9 cellular contexts compared by ENCODE assay signal in the genomic region with DNA sequence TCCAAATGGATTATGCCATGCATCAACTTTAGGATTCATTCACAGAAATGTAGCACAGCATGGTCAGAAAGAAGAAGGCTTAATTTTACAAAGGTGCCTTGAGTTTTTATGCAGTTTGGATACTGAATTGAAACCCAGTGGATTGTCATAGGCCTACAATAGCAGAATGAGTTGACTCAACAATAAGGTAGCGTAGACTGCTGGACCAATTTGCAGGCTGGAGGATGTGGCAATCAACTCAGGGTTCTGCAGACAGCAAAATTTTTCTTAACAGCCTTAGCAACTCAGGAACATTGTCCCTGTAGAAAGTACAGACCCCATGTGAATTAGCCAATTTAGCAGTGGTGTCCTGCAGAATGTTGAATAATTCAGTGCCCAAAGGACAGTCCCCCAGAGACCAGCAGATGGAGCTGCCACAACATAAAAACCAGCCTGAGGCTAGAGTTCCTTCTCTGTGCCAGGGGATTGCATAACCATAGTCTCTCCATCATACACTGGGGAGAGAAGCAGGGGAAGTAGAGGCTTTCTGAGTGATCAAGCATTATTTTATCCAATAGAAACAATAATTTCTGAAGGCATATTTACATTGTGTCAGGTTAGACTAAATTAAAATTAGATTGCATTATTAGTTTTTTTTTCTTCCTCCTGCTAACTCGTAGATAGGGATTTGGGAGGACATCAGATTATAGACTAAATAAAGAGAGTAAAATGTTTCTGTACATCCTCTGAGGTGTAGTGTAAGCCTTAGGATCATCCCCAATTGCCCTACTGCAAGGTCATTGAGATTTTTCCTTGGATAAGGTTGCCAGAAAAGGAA. TPM values are rescaled to one million over a fixed set of nuclear protein-coding genes. Genes with fewer than 3 reads are reported as not detected.
A peak's percentile ranks its signal among the peaks of the same experiment; 100 is the strongest.
DNase-seq lines count a peak whose midpoint lies in the region; ATAC-seq, FAIRE-seq and TF ChIP-seq lines count a peak whose summit lies in the region.
"Had no signal": no experiment of that assay in that cellular context is flagged by ENCODE, and none has a peak within 500 bp of the region (broad histone marks: within the 10 kb centered on the region; RNA-seq: fewer than 3 reads in every experiment).

No MANE protein-coding gene starts in this region.

- peak; percentile 38 for FAIRE-seq in GM18507 (lab: Jason Lieb, UNC)

- no CpG with 5 or more reads among the region's 2 CpGs for WGBS in trophoblast cell (ENCODE audit: extremely low coverage, insufficient coverage, insufficient read length)

- H3K18ac ChIP-seq in trophoblast cell (ENCODE audit: low read length), result no peak overlapping the region

- no peak overlapping the region for H3K27ac ChIP-seq in trophoblast cell (ENCODE audit: low read depth, low read length)

- H3K27me3 ChIP-seq in BJ (ENCODE audit: control insufficient read depth, insufficient read depth, low read length), result no peaks in the 10 kb centered on the region
- no peaks in the 10 kb centered on the region for H3K27me3 ChIP-seq in trophoblast cell (ENCODE audit: insufficient read depth, low read length)

- H4K8ac ChIP-seq in trophoblast cell (ENCODE audit: low read depth, low read length), result no peak overlapping the region

- no peak for DNase-seq in BJ (ENCODE audit: low read depth)
- DNase-seq in GM18507 (ENCODE audit: extremely low spot score, insufficient read length, low read depth), result no peak
- peak; percentile 73 for DNase-seq in NCI-H226
- peak; percentile 21 for DNase-seq in activated naive CD4-positive, alpha-beta T cell treated with Interleukin-2 at 50 U/mL for 16 hours
- DNase-seq in glutamatergic neuron, result peak; percentile 53
- DNase-seq in trophoblast cell, result peak; percentile 54 to 69
- no peak for DNase-seq in stimulated activated CD8-positive, alpha-beta memory T cell treated with anti-CD3 and anti-CD28 coated beads, Interleukin-4, amount 100 ng/mL, for 48 hours
- DNase-seq: naive B cell had no signal

- H3K36me3 Mint-ChIP-seq in glutamatergic neuron (ENCODE audit: unreplicated experiment), result no peaks in the 10 kb centered on the region
- H3K36me3 Mint-ChIP-seq: naive B cell had no signal

- no peak overlapping the region for H2BK12ac ChIP-seq in trophoblast cell (ENCODE audit: low read length)

- H3K9me3 ChIP-seq in trophoblast cell (ENCODE audit: insufficient read depth, low read depth, low read length), result no peaks in the 10 kb centered on the region

- H3K36me3 ChIP-seq in BJ (ENCODE audit: control insufficient read depth, insufficient read depth, low read length) (no peaks in the 10 kb centered on the region), trophoblast cell (ENCODE audit: control insufficient read depth in 1 of 2, insufficient read depth in 2 of 2, low read length in 2 of 2) (no peaks in the 10 kb centered on the region)

- H3K79me1 ChIP-seq in trophoblast cell (ENCODE audit: low read length), result no peaks in the 10 kb centered on the region

- H4K91ac ChIP-seq in trophoblast cell (ENCODE audit: low read depth, low read length), result no peak overlapping the region

- H3K9me3 Mint-ChIP-seq in glutamatergic neuron (ENCODE audit: unreplicated experiment), result peaks cover 1% of the 10 kb centered on the region
- H3K9me3 Mint-ChIP-seq: naive B cell had no signal

- POLR2A ChIA-PET in BJ (lab: Charles Lee), result no interaction called here

- no peak overlapping the region for H2AK5ac ChIP-seq in trophoblast cell (ENCODE audit: low read length)

- H3K23ac ChIP-seq in trophoblast cell (ENCODE audit: low read length), result no peak overlapping the region

- no peak overlapping the region for H4K12ac ChIP-seq in trophoblast cell (ENCODE audit: low read depth, low read length)

- peaks cover 8% of the 10 kb centered on the region for H3K4me1 Mint-ChIP-seq in glutamatergic neuron (ENCODE audit: low read depth, unreplicated experiment)

- H3K27me3 Mint-ChIP-seq in glutamatergic neuron (ENCODE audit: unreplicated experiment), result peaks cover 2% of the 10 kb centered on the region
- H3K27me3 Mint-ChIP-seq: naive B cell had no signal

- no peak overlapping the region for H3K4ac ChIP-seq in trophoblast cell (ENCODE audit: low read depth, low read length)

- no peak overlapping the region for H2BK5ac ChIP-seq in trophoblast cell (ENCODE audit: low read depth, low read length, poor library complexity)

- H3K4me1 ChIP-seq in trophoblast cell (ENCODE audit: control insufficient read depth in 1 of 2, insufficient read depth in 2 of 2, low read length in 2 of 2), result no peaks in the 10 kb centered on the region

- no peak overlapping the region for H3K27ac Mint-ChIP-seq in glutamatergic neuron (ENCODE audit: unreplicated experiment)
- H3K27ac Mint-ChIP-seq: naive B cell had no signal

- TF ChIP-seq CTCF in BJ (IDR thresholded peaks at IDR 0.05; ENCODE audit: insufficient read depth, low read depth, low read length) (peak; percentile 79), glutamatergic neuron (IDR thresholded peaks at IDR 0.05; ENCODE audit: partially characterized antibody, unreplicated experiment) (no peak)

- H2AFZ ChIP-seq in trophoblast cell (ENCODE audit: insufficient read depth, low read length, poor library complexity), result no peak overlapping the region

- H3K79me2 ChIP-seq in trophoblast cell (ENCODE audit: control insufficient read depth, insufficient read depth, low read length, poor library complexity), result no peaks in the 10 kb centered on the region

- H2BK120ac ChIP-seq in trophoblast cell (ENCODE audit: insufficient read depth, low read length, poor library complexity), result no peak overlapping the region

- H3K9ac ChIP-seq in trophoblast cell (ENCODE audit: low read length), result no peak overlapping the region

- no peak overlapping the region for H3K14ac ChIP-seq in trophoblast cell (ENCODE audit: low read length)

- H3K4me3 Mint-ChIP-seq in glutamatergic neuron (ENCODE audit: unreplicated experiment), result no peak overlapping the region
- H3K4me3 Mint-ChIP-seq: naive B cell had no signal

- H3K4me2 ChIP-seq in trophoblast cell (ENCODE audit: low read length), result no peak overlapping the region

- no peak for ATAC-seq in GM18519 (IDR thresholded peaks at IDR 0.05; ENCODE audit: low FRiP score, unreplicated experiment)

- CTCF ChIA-PET in BJ (lab: Yijun Ruan, JAX), result interaction anchor here (1.1 to 5.0 kb wide), 8 partner anchors 18 to 325 kb away, joined by 3 to 54 read pairs (median 6); no protein-coding TSS in a partner anchor

- H3K4me3 ChIP-seq in BJ (ENCODE audit: low read depth, low read length), result no peak overlapping the region
- no peak overlapping the region for H3K4me3 ChIP-seq in trophoblast cell (ENCODE audit: low read depth, low read length)

RNA-seq across cellular contexts. Expression of a gene that starts 20.3 kb away (rescaled TPM):
- polyA plus RNA-seq in BJ (2011; rRNA removed), result 68.9 and 82.3 TPM in 2 replicates
- 32.7 and 47.1 TPM in 2 replicates for polyA minus RNA-seq in BJ (2011; rRNA and poly(A)+ RNA removed)
- total RNA-seq in glutamatergic neuron (ENCODE audit: unreplicated experiment), result 23.3 TPM
- polyA plus RNA-seq in trophoblast cell (2013), result 49.7 and 53.2 TPM in 2 replicates

RNA-seq across cellular contexts. Expression of a gene that starts 47.8 kb away (rescaled TPM):
- 2.5 and 7.3 TPM in 2 replicates for polyA plus RNA-seq in BJ (2011; rRNA removed)
- 6.2 and 9.1 TPM in 2 replicates for polyA minus RNA-seq in BJ (2011; rRNA and poly(A)+ RNA removed)
- 91.5 TPM for total RNA-seq in glutamatergic neuron (ENCODE audit: unreplicated experiment)
- polyA plus RNA-seq in trophoblast cell (2013), result 1.7 and 1.9 TPM in 2 replicates

Comparison
In these comparisons a context has a peak if more than half of its experiments do, and no peak if none do; other contexts are left out.
1. DNase-seq: peak in NCI-H226 (single experiment), activated naive CD4-positive, alpha-beta T cell treated with Interleukin-2 at 50 U/mL for 16 hours (single experiment), glutamatergic neuron (single experiment) and trophoblast cell (2 of 2); none in BJ (single experiment), GM18507 (single experiment) and stimulated activated CD8-positive, alpha-beta memory T cell treated with anti-CD3 and anti-CD28 coated beads, Interleukin-4, amount 100 ng/mL, for 48 hours (single experiment).